18 cellular contexts compared by ENCODE assay signal in the genomic region with DNA sequence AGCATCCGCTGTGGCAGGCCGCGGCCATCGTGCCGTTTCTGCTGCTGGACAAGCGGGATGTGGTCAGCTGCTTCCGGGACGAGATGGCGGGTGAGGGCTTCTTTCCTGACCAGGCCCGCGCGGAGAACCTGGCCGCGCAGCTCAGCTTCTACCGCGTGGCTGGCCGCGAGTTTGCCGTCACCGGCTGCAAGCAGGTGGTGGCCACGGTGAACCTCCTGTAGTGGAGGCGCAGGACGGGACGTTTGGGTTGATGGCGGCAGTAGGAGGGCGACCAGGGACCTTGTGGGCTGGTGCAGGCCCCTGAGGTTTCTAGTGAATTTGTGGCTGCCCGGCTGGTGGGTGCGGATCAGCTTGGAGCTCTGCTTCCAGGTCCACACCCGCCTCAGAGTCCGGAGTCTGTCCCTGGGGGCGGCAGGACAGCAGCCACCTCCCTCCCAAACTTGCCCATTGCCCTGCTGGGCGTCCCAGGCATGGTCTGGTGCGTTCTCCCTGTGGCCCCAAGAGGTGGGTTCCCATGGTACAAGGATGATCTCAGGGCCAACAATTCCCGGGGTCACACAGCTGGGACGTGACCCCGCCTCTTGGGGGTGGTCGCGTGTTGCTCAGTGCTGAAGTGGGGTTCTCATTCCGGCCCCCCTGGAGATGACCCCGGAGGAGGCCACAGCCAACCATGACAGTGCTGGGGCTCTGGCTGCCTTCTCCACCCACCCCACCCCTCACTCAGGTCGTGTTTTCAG. TPM values are rescaled to one million over a fixed set of nuclear protein-coding genes. Genes with fewer than 3 reads are reported as not detected.
DNase-seq lines count a peak whose midpoint lies in the region; ATAC-seq and TF ChIP-seq lines count a peak whose summit lies in the region.
"Had no signal": no experiment of that assay in that cellular context is flagged by ENCODE, and none has a peak within 500 bp of the region (broad histone marks: within the 10 kb centered on the region; RNA-seq: fewer than 3 reads in every experiment).

No MANE protein-coding gene starts in this region.

- no peaks in the 10 kb centered on the region for H3K9me3 Mint-ChIP-seq in activated T-helper 2 cell treated with anti-CD3 and anti-CD28 coated beads, Interferon-gamma antibody, Interleukin-2, Interleukin-4, amounts not matched to agents 10 μg/mL and 5 μg/mL and 100 μg/mL, durations not matched to agents 14 hours and 24 hours and 36 hours
- H3K9me3 Mint-ChIP-seq: activated naive CD8-positive, alpha-beta T cell treated with anti-CD3 and anti-CD28 coated beads, Interleukin-2, amount 50 U/mL, for 24 hours had no signal

- ATAC-seq in mucosa of descending colon (no peak), HG02610 (IDR thresholded peaks at IDR 0.05; ENCODE audit: unreplicated experiment) (no peak)
- ATAC-seq: activated naive CD8-positive, alpha-beta T cell treated with anti-CD3 and anti-CD28 coated beads, Interleukin-2, amount 50 U/mL, for 24 hours had no signal

- H3K4me2 ChIP-seq in SK-N-SH = no peak overlapping the region

- H3K36me3 Mint-ChIP-seq in activated T-helper 2 cell treated with anti-CD3 and anti-CD28 coated beads, Interferon-gamma antibody, Interleukin-2, Interleukin-4, amounts not matched to agents 10 μg/mL and 5 μg/mL and 100 μg/mL, durations not matched to agents 14 hours and 24 hours and 36 hours (ENCODE audit: low read depth) = peaks cover 10% of the 10 kb centered on the region

- H3K9me2 ChIP-seq in SK-N-SH = no peaks in the 10 kb centered on the region

- H3K4me3 Mint-ChIP-seq in activated T-helper 2 cell treated with anti-CD3 and anti-CD28 coated beads, Interferon-gamma antibody, Interleukin-2, Interleukin-4, amounts not matched to agents 10 μg/mL and 5 μg/mL and 100 μg/mL, durations not matched to agents 14 hours and 24 hours and 36 hours (ENCODE audit: low read depth) = peak overlapping the region; percentile 8
- H3K4me3 Mint-ChIP-seq: activated naive CD8-positive, alpha-beta T cell treated with anti-CD3 and anti-CD28 coated beads, Interleukin-2, amount 50 U/mL, for 24 hours had no signal

- no peak overlapping the region for H3K27ac ChIP-seq in SK-N-SH (ENCODE audit: low read depth in 2 of 2, low read length in 1 of 2)
- H3K27ac ChIP-seq: HL-60, sigmoid colon had no signal

- H3K27me3 ChIP-seq in GM06990 (replicated peaks; ENCODE audit: control insufficient read depth, insufficient read depth, low read length) (no peaks in the 10 kb centered on the region), SK-N-SH (ENCODE audit: insufficient read depth) (no peaks in the 10 kb centered on the region)
- H3K27me3 ChIP-seq: Peyer's patch had no signal

- H3K9ac ChIP-seq in SK-N-SH = no peak overlapping the region

- H3K36me3 ChIP-seq in GM06990 (ENCODE audit: control insufficient read depth, insufficient read depth, low read length) (peaks cover 11% of the 10 kb centered on the region), mucosa of descending colon (ENCODE audit: low read depth) (peaks cover 3% of the 10 kb centered on the region), SK-N-SH (replicated peaks in 1 of 2; ENCODE audit: control insufficient read depth in 1 of 2, insufficient read depth in 2 of 2, low read length in 1 of 2) (no peaks in the 10 kb centered on the region)

- POLR2A ChIA-PET in SK-N-SH (lab: Yijun Ruan, JAX) = no interaction called here

- intact Hi-C loops in activated T-helper 2 cell treated with anti-CD3 and anti-CD28 coated beads, Interferon-gamma antibody, Interleukin-2, Interleukin-4, amounts not matched to agents 10 μg/mL and 5 μg/mL and 100 μg/mL, durations not matched to agents 14 hours and 24 hours and 36 hours (cut with micrococcal nuclease) = no loop called here
- intact Hi-C loops in mucosa of descending colon (cut with DNase I, micrococcal nuclease) = no loop called here

- H4K20me1 ChIP-seq in SK-N-SH (ENCODE audit: insufficient read depth) = no peaks in the 10 kb centered on the region

- H3K9me3 ChIP-seq in mucosa of descending colon = no peaks in the 10 kb centered on the region
- H3K9me3 ChIP-seq in SK-N-SH = no peaks in the 10 kb centered on the region
- H3K9me3 ChIP-seq: Peyer's patch, sigmoid colon had no signal

- WGBS in SK-N-SH (ENCODE audit: low lambda C conversion rate) = 96% methylated on average over 32 of the region's 41 CpGs

- H3K4me1 ChIP-seq in mucosa of descending colon (ENCODE audit: low read depth) (peaks cover 24% of the 10 kb centered on the region), SK-N-SH (ENCODE audit: control insufficient read depth in 1 of 2, insufficient read depth in 2 of 2, low read depth in 1 of 2, low read length in 1 of 2) (peaks cover 0 to 8% of the 10 kb centered on the region in 2 experiments; a peak in 2 of 4 replicates)

- H2AFZ ChIP-seq in SK-N-SH (ENCODE audit: low read depth) = no peak overlapping the region

- no peak overlapping the region for H3K27ac Mint-ChIP-seq in activated T-helper 2 cell treated with anti-CD3 and anti-CD28 coated beads, Interferon-gamma antibody, Interleukin-2, Interleukin-4, amounts not matched to agents 10 μg/mL and 5 μg/mL and 100 μg/mL, durations not matched to agents 14 hours and 24 hours and 36 hours
- H3K27ac Mint-ChIP-seq: activated naive CD8-positive, alpha-beta T cell treated with anti-CD3 and anti-CD28 coated beads, Interleukin-2, amount 50 U/mL, for 24 hours had no signal

- no peak for TF ChIP-seq EP300 in SK-N-SH (IDR thresholded peaks at IDR 0.05; ENCODE audit: borderline replicate concordance in 1 of 2, low read depth in 1 of 2, low read length in 1 of 2)

- H3K27me3 Mint-ChIP-seq in activated T-helper 2 cell treated with anti-CD3 and anti-CD28 coated beads, Interferon-gamma antibody, Interleukin-2, Interleukin-4, amounts not matched to agents 10 μg/mL and 5 μg/mL and 100 μg/mL, durations not matched to agents 14 hours and 24 hours and 36 hours (ENCODE audit: low read depth) = no peaks in the 10 kb centered on the region

- peaks cover 8% of the 10 kb centered on the region for H3K4me1 Mint-ChIP-seq in activated T-helper 2 cell treated with anti-CD3 and anti-CD28 coated beads, Interferon-gamma antibody, Interleukin-2, Interleukin-4, amounts not matched to agents 10 μg/mL and 5 μg/mL and 100 μg/mL, durations not matched to agents 14 hours and 24 hours and 36 hours (ENCODE audit: low read depth)

- no peaks in the 10 kb centered on the region for H3K79me2 ChIP-seq in SK-N-SH (ENCODE audit: insufficient read depth)

- DNase-seq in GM06990 (ENCODE audit: extremely low read depth, insufficient read length) (peak; percentile 27), mucosa of descending colon (peak in 2 of 3 donors; percentile 35 to 56), SK-N-SH (no peak), anterior cingulate cortex (lab: John Stamatoyannopoulos, UW) (no peak)
- DNase-seq in activated T-helper 2 cell treated with anti-CD3 and anti-CD28 coated beads, Interferon-gamma antibody, Interleukin-2, Interleukin-4, amounts not matched to agents 10 μg/mL and 5 μg/mL and 100 μg/mL, durations not matched to agents 14 hours and 24 hours and 36 hours (ENCODE audit: low spot score) = no peak
- DNase-seq: activated CD4-positive, alpha-beta T cell treated with anti-CD3 and anti-CD28 coated beads, Interleukin-2, amount 50 U/mL, for 48 hours; activated naive CD8-positive, alpha-beta T cell treated with anti-CD3 and anti-CD28 coated beads, Interleukin-2, amount 50 U/mL, for 24 hours; activated T-cell treated with anti-CD3 and anti-CD28 coated beads, Interleukin-2, amount 50 U/mL, for 48 hours; effector CD8-positive, alpha-beta T cell; KG1; Peyer's patch; sigmoid colon; stimulated activated CD4-positive, alpha-beta T cell treated with anti-CD3 and anti-CD28 coated beads, Interleukin-4, amount 100 ng/mL, for 1 hour; stimulated activated CD8-positive, alpha-beta memory T cell treated with anti-CD3 and anti-CD28 coated beads, Interleukin-4, amount 100 ng/mL, for 48 hours had no signal

- no peak for TF ChIP-seq RAD21 in SK-N-SH (IDR thresholded peaks at IDR 0.05; ENCODE audit: low read length)

- peaks cover 10% of the 10 kb centered on the region for H3F3A ChIP-seq in SK-N-SH (replicated peaks; ENCODE audit: insufficient read depth)

- H3K4me3 ChIP-seq in GM06990 (replicated peaks; ENCODE audit: low read depth, low read length) (no peak overlapping the region), mucosa of descending colon (no peak overlapping the region), SK-N-SH (ENCODE audit: low read depth in 2 of 2, low read length in 1 of 2) (no peak overlapping the region)
- H3K4me3 ChIP-seq: sigmoid colon had no signal

- TF ChIP-seq CTCF in GM06990 (IDR thresholded peaks at IDR 0.05; ENCODE audit: insufficient read depth, low read length, poor library complexity, severe bottlenecking) (no peak), mucosa of descending colon (IDR thresholded peaks at IDR 0.05) (no peak), SK-N-SH (IDR thresholded peaks at IDR 0.05) (no peak)

- CTCF ChIA-PET in SK-N-SH (lab: Yijun Ruan, JAX) = interaction anchor here (0.8 to 1.4 kb wide), 4 partner anchors 12 to 143 kb away, joined by 3 to 6 read pairs (median 3); a partner anchor contains a TSS

RNA-seq across cellular contexts. Expression of a gene that starts 2.4 kb away (rescaled TPM):
- total RNA-seq in activated T-helper 2 cell treated with anti-CD3 and anti-CD28 coated beads, Interferon-gamma antibody, Interleukin-2, Interleukin-4, amounts not matched to agents 10 μg/mL and 5 μg/mL and 100 μg/mL, durations not matched to agents 14 hours and 24 hours and 36 hours = 17.2 and 17.5 TPM in 2 replicates
- total RNA-seq in mucosa of descending colon = 10 to 100 TPM; 23.3 to 48.6 (median 45.3) TPM
- 0.81 and 0.99 TPM in 2 replicates for polyA plus RNA-seq in SK-N-SH (2012; rRNA removed)
- polyA plus RNA-seq in SK-N-SH (2012; cell fraction: cytosol; rRNA removed) = 0.36 and 0.62 TPM in 2 replicates
- polyA plus RNA-seq in SK-N-SH (2012; cell fraction: nucleus; rRNA removed) = 2.2 and 3.4 TPM in 2 replicates

RNA-seq across cellular contexts. Expression of a gene that starts 22.2 kb away (rescaled TPM):
- 9.3 and 11.2 TPM in 2 replicates for total RNA-seq in activated T-helper 2 cell treated with anti-CD3 and anti-CD28 coated beads, Interferon-gamma antibody, Interleukin-2, Interleukin-4, amounts not matched to agents 10 μg/mL and 5 μg/mL and 100 μg/mL, durations not matched to agents 14 hours and 24 hours and 36 hours
- 100 to 1,000 TPM in 2 of 3 donors, 10 to 100 TPM in 1; 61.4 to 171 (median 146) TPM for total RNA-seq in mucosa of descending colon
- 3.9 and 4.2 TPM in 2 replicates for polyA plus RNA-seq in SK-N-SH (2012; rRNA removed)
- 2.9 and 3.4 TPM in 2 replicates for polyA plus RNA-seq in SK-N-SH (2012; cell fraction: cytosol; rRNA removed)
- 5.1 and 6.5 TPM in 2 replicates for polyA plus RNA-seq in SK-N-SH (2012; cell fraction: nucleus; rRNA removed)
- total RNA-seq: fibroblast of lung had no signal

RNA-seq across cellular contexts. Expression of a gene that starts 24.8 kb away (rescaled TPM):
- 71.4 and 72.6 TPM in 2 replicates for total RNA-seq in activated T-helper 2 cell treated with anti-CD3 and anti-CD28 coated beads, Interferon-gamma antibody, Interleukin-2, Interleukin-4, amounts not matched to agents 10 μg/mL and 5 μg/mL and 100 μg/mL, durations not matched to agents 14 hours and 24 hours and 36 hours
- total RNA-seq in mucosa of descending colon = 10 to 100 TPM; 52.9 to 66.2 (median 60.5) TPM
- 52.6 and 62.7 TPM in 2 replicates for polyA plus RNA-seq in SK-N-SH (2012; rRNA removed)
- polyA plus RNA-seq in SK-N-SH (2012; cell fraction: cytosol; rRNA removed) = 25.6 and 50.6 TPM in 2 replicates
- polyA plus RNA-seq in SK-N-SH (2012; cell fraction: nucleus; rRNA removed) = 57.4 and 62.4 TPM in 2 replicates

RNA-seq across cellular contexts. Expression of a gene that starts 28.8 kb away (rescaled TPM):
- 0.48 TPM in 2 replicates for total RNA-seq in activated T-helper 2 cell treated with anti-CD3 and anti-CD28 coated beads, Interferon-gamma antibody, Interleukin-2, Interleukin-4, amounts not matched to agents 10 μg/mL and 5 μg/mL and 100 μg/mL, durations not matched to agents 14 hours and 24 hours and 36 hours
- not detected for total RNA-seq in mucosa of descending colon
- not detected in 2 replicates for polyA plus RNA-seq in SK-N-SH (2012; rRNA removed)
- not detected in 2 replicates for polyA plus RNA-seq in SK-N-SH (2012; cell fraction: cytosol; rRNA removed)
- not detected in 2 replicates for polyA plus RNA-seq in SK-N-SH (2012; cell fraction: nucleus; rRNA removed)
- total RNA-seq: fibroblast of lung, kidney epithelial cell, Peyer's patch, sigmoid colon had no signal
- polyA plus RNA-seq: fibroblast of lung, sigmoid colon had no signal

RNA-seq across cellular contexts. Expression of a gene that starts 38.8 kb away (rescaled TPM):
- total RNA-seq in activated T-helper 2 cell treated with anti-CD3 and anti-CD28 coated beads, Interferon-gamma antibody, Interleukin-2, Interleukin-4, amounts not matched to agents 10 μg/mL and 5 μg/mL and 100 μg/mL, durations not matched to agents 14 hours and 24 hours and 36 hours = 357 and 361 TPM in 2 replicates
- 100 to 1,000 TPM; 286 to 379 (median 332) TPM for total RNA-seq in mucosa of descending colon
- 415 and 508 TPM in 2 replicates for polyA plus RNA-seq in SK-N-SH (2012; rRNA removed)
- polyA plus RNA-seq in SK-N-SH (2012; cell fraction: cytosol; rRNA removed) = 249 and 391 TPM in 2 replicates
- polyA plus RNA-seq in SK-N-SH (2012; cell fraction: nucleus; rRNA removed) = 385 and 387 TPM in 2 replicates

Comparison
In these comparisons a context has a peak if more than half of its experiments do, and no peak if none do; other contexts are left out.
1. DNase-seq: peak in GM06990 (single experiment) and mucosa of descending colon (2 of 3); none in activated T-helper 2 cell treated with anti-CD3 and anti-CD28 coated beads, Interferon-gamma antibody, Interleukin-2, Interleukin-4, amounts not matched to agents 10 μg/mL and 5 μg/mL and 100 μg/mL, durations not matched to agents 14 hours and 24 hours and 36 hours (single experiment), SK-N-SH (single experiment) and anterior cingulate cortex (0 of 58).